Comparison of ENCODE assay signal across 25 cellular contexts in the genomic region with DNA sequence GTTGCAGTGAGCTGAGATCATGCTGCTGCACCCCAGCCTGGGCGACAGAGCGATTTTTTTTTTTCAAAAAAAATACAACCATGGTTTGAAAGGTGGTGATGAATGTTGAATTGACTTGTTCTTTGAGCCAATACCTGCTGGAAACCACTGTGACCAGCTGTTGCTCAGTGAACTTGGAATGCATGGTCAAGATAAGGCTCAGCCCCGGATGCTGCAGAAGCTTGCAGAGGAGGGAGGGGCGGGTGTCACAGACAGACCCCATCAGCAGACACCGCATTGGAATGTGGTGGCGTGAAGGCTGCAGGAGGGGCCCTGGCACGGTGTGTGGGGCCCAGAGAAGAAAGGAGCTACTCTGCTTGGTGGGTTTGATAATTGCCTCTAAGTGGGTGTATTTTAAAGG.
DNase-seq lines count a peak whose midpoint lies in the region; ATAC-seq and TF ChIP-seq lines count a peak whose summit lies in the region.
"Had no signal": no experiment of that assay in that cellular context is flagged by ENCODE, and none has a peak within 500 bp of the region (broad histone marks: within the 10 kb centered on the region; RNA-seq: fewer than 3 reads in every experiment).

No MANE protein-coding gene starts in this region.

- H3K14ac ChIP-seq in mesenchymal stem cell (ENCODE audit: low read length in 2 of 2), result no peak overlapping the region

- intact Hi-C loops in psoas muscle (cut with DNase I) (loop anchor here (5.0 to 10.0 kb wide), 3 partner anchors 124 to 457 kb away; partner anchors contain the start of gene ASAP2 (in 1 of the 2)), testis (cut with DNase I; ENCODE audit: low total_unique reads) (no loop called here)

- H3K4me3 ChIP-seq in BLaER1, result peak overlapping the region; percentile 49; the same call in 1 of the 2 replicates
- H3K4me3 ChIP-seq in RWPE2 (ENCODE audit: severe bottlenecking), result no peak overlapping the region
- no peak overlapping the region for H3K4me3 ChIP-seq in coronary artery
- no peak overlapping the region for H3K4me3 ChIP-seq in mesenchymal stem cell (ENCODE audit: insufficient read depth in 1 of 2, low read depth in 1 of 2, low read length in 2 of 2)
- H3K4me3 ChIP-seq in psoas muscle, result no peak overlapping the region
- H3K4me3 ChIP-seq in testis, result no peak overlapping the region
- H3K4me3 ChIP-seq: colonic mucosa, GM12878 had no signal

- ATAC-seq in RWPE2 (ENCODE audit: low read depth) (no peak), psoas muscle (no peak), GM18519 (IDR thresholded peaks at IDR 0.05; ENCODE audit: low FRiP score, unreplicated experiment) (no peak), GM19455 (IDR thresholded peaks at IDR 0.05; ENCODE audit: unreplicated experiment) (no peak)
- ATAC-seq: foreskin keratinocyte, GM12878, HCT116 had no signal

- H2AK5ac ChIP-seq in mesenchymal stem cell (ENCODE audit: low read length, severe bottlenecking), result no peak overlapping the region

- peak overlapping the region; percentile 35 for H4K8ac ChIP-seq in mesenchymal stem cell (ENCODE audit: low read length)

- TF ChIP-seq CTCF in RWPE2 (IDR thresholded peaks at IDR 0.05; ENCODE audit: poor library complexity, severe bottlenecking) (no peak), coronary artery (IDR thresholded peaks at IDR 0.05) (no peak), psoas muscle (IDR thresholded peaks at IDR 0.05) (no peak), testis (IDR thresholded peaks at IDR 0.05) (no peak)

- H2BK15ac ChIP-seq in mesenchymal stem cell (ENCODE audit: low read depth, poor library complexity, severe bottlenecking), result peak overlapping the region; percentile 58

- no peak overlapping the region for H4K91ac ChIP-seq in mesenchymal stem cell (ENCODE audit: low read length)

- H4K20me1 ChIP-seq in BLaER1, result no peaks in the 10 kb centered on the region

- peaks cover 16% of the 10 kb centered on the region for H3K36me3 ChIP-seq in BLaER1
- H3K36me3 ChIP-seq in RWPE2 (ENCODE audit: low read depth), result peaks cover 86% of the 10 kb centered on the region
- H3K36me3 ChIP-seq in mesenchymal stem cell (ENCODE audit: control insufficient read depth in 1 of 2, insufficient read depth in 2 of 2, low read depth in 1 of 2, low read length in 2 of 2), result peaks cover 25 to 73% of the 10 kb centered on the region in 2 experiments
- no peaks in the 10 kb centered on the region for H3K36me3 ChIP-seq in psoas muscle (ENCODE audit: insufficient read depth in 1 of 2, low read depth in 1 of 2)
- no peaks in the 10 kb centered on the region for H3K36me3 ChIP-seq in testis (ENCODE audit: low read depth, missing control alignments)
- H3K36me3 ChIP-seq: colonic mucosa had no signal

- H3K79me1 ChIP-seq in mesenchymal stem cell (replicated peaks; ENCODE audit: low read length, poor library complexity, severe bottlenecking), result peaks cover 23% of the 10 kb centered on the region

- no peak overlapping the region for H3K18ac ChIP-seq in mesenchymal stem cell (ENCODE audit: low read depth in 1 of 2, low read length in 2 of 2)

- peak overlapping the region; percentile 57 to 85 for H3K4ac ChIP-seq in mesenchymal stem cell (ENCODE audit: low read depth in 1 of 2, low read length in 2 of 2)

- peak overlapping the region; percentile 84 for H3K27ac ChIP-seq in BLaER1
- peak overlapping the region; percentile 0 for H3K27ac ChIP-seq in RWPE2 (ENCODE audit: poor library complexity, severe bottlenecking)
- H3K27ac ChIP-seq in coronary artery, result peak overlapping the region; percentile 45 to 79
- H3K27ac ChIP-seq in mesenchymal stem cell (ENCODE audit: low read length, poor library complexity, severe bottlenecking), result no peak overlapping the region
- no peak overlapping the region for H3K27ac ChIP-seq in psoas muscle
- no peak overlapping the region for H3K27ac ChIP-seq in testis
- H3K27ac ChIP-seq: C4-2B, colonic mucosa, foreskin keratinocyte had no signal

- H3K9me3 ChIP-seq in BLaER1 (no peaks in the 10 kb centered on the region), RWPE2 (ENCODE audit: severe bottlenecking) (no peaks in the 10 kb centered on the region), mesenchymal stem cell (ENCODE audit: control insufficient read depth, low read length) (no peaks in the 10 kb centered on the region), psoas muscle (no peaks in the 10 kb centered on the region), testis (no peaks in the 10 kb centered on the region)
- H3K9me3 ChIP-seq: colonic mucosa had no signal

- no peak overlapping the region for H2BK5ac ChIP-seq in mesenchymal stem cell (ENCODE audit: low read depth, low read length, poor library complexity, severe bottlenecking)

- peak overlapping the region; percentile 65 to 85 for H2BK12ac ChIP-seq in mesenchymal stem cell (ENCODE audit: low read length in 2 of 2)

- H3K9ac ChIP-seq in BLaER1 (peak overlapping the region; percentile 70), mesenchymal stem cell (ENCODE audit: low read length) (no peak overlapping the region)

- peak overlapping the region; percentile 88 for H3K4me2 ChIP-seq in BLaER1
- no peak overlapping the region for H3K4me2 ChIP-seq in mesenchymal stem cell (ENCODE audit: low read length, poor library complexity, severe bottlenecking)

- no peak overlapping the region for H2BK120ac ChIP-seq in mesenchymal stem cell (ENCODE audit: low read depth, low read length)

- no peak for TF ChIP-seq POLR2A in testis (IDR thresholded peaks at IDR 0.05)

- 34% methylated on average over 7 of the region's 7 CpGs for WGBS in mesenchymal stem cell
- WGBS in psoas muscle, 3 donors, result 71 to 83% (median 76%) methylated on average over 7 of the region's 7 CpGs
- 72 to 83% methylated on average over 7 of the region's 7 CpGs for WGBS in testis, 2 donors

- no peak overlapping the region for H3K23ac ChIP-seq in mesenchymal stem cell (ENCODE audit: low read length in 2 of 2)

- H3K4me1 ChIP-seq in BLaER1, result peaks cover 98% of the 10 kb centered on the region
- H3K4me1 ChIP-seq in RWPE2 (ENCODE audit: insufficient read depth, poor library complexity, severe bottlenecking), result peaks cover 9% of the 10 kb centered on the region
- peaks cover 10% of the 10 kb centered on the region for H3K4me1 ChIP-seq in mesenchymal stem cell (ENCODE audit: control insufficient read depth, insufficient read depth, low read depth, low read length)
- peaks cover 1% of the 10 kb centered on the region for H3K4me1 ChIP-seq in psoas muscle
- H3K4me1 ChIP-seq in testis, result no peaks in the 10 kb centered on the region

- H3K27me3 ChIP-seq in BLaER1 (no peaks in the 10 kb centered on the region), RWPE2 (ENCODE audit: insufficient read depth, poor library complexity, severe bottlenecking) (no peaks in the 10 kb centered on the region), mesenchymal stem cell (ENCODE audit: control insufficient read depth in 1 of 2, insufficient read depth in 1 of 2, low read length in 2 of 2) (no peaks in the 10 kb centered on the region), psoas muscle (ENCODE audit: insufficient read depth in 3 of 3, low read length in 2 of 3) (no peaks in the 10 kb centered on the region), testis (no peaks in the 10 kb centered on the region)
- H3K27me3 ChIP-seq: colonic mucosa, foreskin keratinocyte had no signal

- DNase-seq in RWPE2 (ENCODE audit: low spot score), result no peak
- DNase-seq in coronary artery (ENCODE audit: low spot score), result no peak
- DNase-seq in mesenchymal stem cell, result peak; percentile 46
- no peak for DNase-seq in psoas muscle
- DNase-seq in testis, result no peak
- DNase-seq: activated CD4-positive, alpha-beta T cell treated with anti-CD3 and anti-CD28 coated beads, Interleukin-2, amount 50 U/mL, for 48 hours; activated naive CD4-positive, alpha-beta T cell; activated T-cell treated with anti-CD3 and anti-CD28 coated beads, Interleukin-2, amount 50 U/mL, for 1 hour; colonic mucosa; DMS 273 treated with DMSO at 0.1 percent for 48 hours; GF-D8; left cardiac atrium; midbrain; NCI-H2029; NCI-H510A treated with DMSO at 0.1 percent for 48 hours; stimulated activated CD4-positive, alpha-beta T cell treated with anti-CD3 and anti-CD28 coated beads, Interleukin-12 subunit alpha, Interleukin-12 subunit beta, amount 100 ng/mL, for 4 hours; stimulated activated CD8-positive, alpha-beta memory T cell treated with anti-CD3 and anti-CD28 coated beads, Interleukin-4, amount 100 ng/mL, for 48 hours; SW 1271 had no signal

- H2AFZ ChIP-seq in mesenchymal stem cell (ENCODE audit: low read depth, low read length), result no peak overlapping the region

Comparison
In these comparisons a context has a peak if more than half of its experiments do, and no peak if none do; other contexts are left out.
1. H3K27ac ChIP-seq: peak in BLaER1 (single experiment), RWPE2 (single experiment) and coronary artery (2 of 2); none in mesenchymal stem cell (single experiment), psoas muscle (single experiment) and testis (0 of 2).